1 cellular context compared by ENCODE assay signal in genomic region chr7:1074593-1075431, GRCh38.
TF ChIP-seq lines count a peak whose summit lies in the region.

No MANE protein-coding gene starts in this region.

TF ChIP-seq in HCT116, 20 proteins besides CTCF, POLR2A, EP300 and RAD21 (continued from another document):
- no peak for TF ChIP-seq REST (IDR thresholded peaks at IDR 0.05; ENCODE audit: low read depth)
- no peak for TF ChIP-seq ZNF274 (IDR thresholded peaks at IDR 0.05; ENCODE audit: low read depth, low read length)
- TF ChIP-seq SP1 (IDR thresholded peaks at IDR 0.05; ENCODE audit: low read depth): no peak
- TF ChIP-seq MAX (IDR thresholded peaks at IDR 0.05): no peak
- TF ChIP-seq TCF7L2 (IDR thresholded peaks at IDR 0.05; ENCODE audit: borderline replicate concordance, extremely low read depth, insufficient read depth, insufficient read length): no peak
- no peak for TF ChIP-seq CEBPB (IDR thresholded peaks at IDR 0.05; ENCODE audit: low read depth)
- TF ChIP-seq YY1 (IDR thresholded peaks at IDR 0.05; ENCODE audit: extremely low read depth, insufficient replicate concordance, low read depth, low read length): no peak
- no peak for TF ChIP-seq POLR2AphosphoS5 (IDR thresholded peaks at IDR 0.05; ENCODE audit: low read depth, low read length)
- no peak for TF ChIP-seq CBX3 (IDR thresholded peaks at IDR 0.05; ENCODE audit: low read depth)
- no peak for TF ChIP-seq SIN3A (IDR thresholded peaks at IDR 0.05; ENCODE audit: low read depth)
- TF ChIP-seq ZFX (IDR thresholded peaks at IDR 0.05): no peak
- TF ChIP-seq FOSL1 (IDR thresholded peaks at IDR 0.05; ENCODE audit: low read depth): no peak
- TF ChIP-seq JUND (IDR thresholded peaks at IDR 0.05): no peak
TF ChIP-seq in HCT116: peak in this region for 0.
